In genomic region chr11:30424336-30424735, GRCh38 we compare ENCODE assay signal across 14 cellular contexts.
"Had no signal": no experiment of that assay in that cellular context is flagged by ENCODE, and none has a peak within 500 bp of the region (broad histone marks: within the 10 kb centered on the region; RNA-seq: fewer than 3 reads in every experiment).

No MANE protein-coding gene starts in this region.

- H3K4me1 ChIP-seq: adrenal gland, foreskin keratinocyte had no signal

- H3K9me3 ChIP-seq: adrenal gland, thoracic aorta had no signal

- H3K27ac ChIP-seq: adrenal gland, foreskin keratinocyte, thoracic aorta had no signal

- DNase-seq: activated CD4-positive, alpha-beta T cell treated with anti-CD3 and anti-CD28 coated beads, Interleukin-2, amount 50 U/mL, for 48 hours; activated gamma-delta T cell treated with Interleukin-2 at 50 U/mL for 16 hours; activated T-cell treated with anti-CD3 and anti-CD28 coated beads for 4 hours; adrenal gland; effector memory CD8-positive, alpha-beta T cell; occipital lobe; posterior cingulate gyrus; small intestine; stimulated activated CD4-positive, alpha-beta T cell treated with anti-CD3 and anti-CD28 coated beads, Interleukin-4, amount 100 ng/mL, for 24 hours had no signal

- H3K27me3 ChIP-seq: adrenal gland had no signal

- ATAC-seq: activated naive CD4-positive, alpha-beta T cell treated with anti-CD3 and anti-CD28 coated beads, Interleukin-2, amount 50 U/mL, for 72 hours; effector memory CD8-positive, alpha-beta T cell; foreskin keratinocyte; natural killer cell treated with Interleukin-12 subunit alpha and Interleukin-12 subunit beta and Interleukin-15 and Interleukin-18, amount 100 ng/mL, for 72 hours; stimulated activated memory B cell treated with anti-CD40 and anti-IgM and Interleukin-4, amounts not matched to agents 10 μg/mL and 1 μg/mL and 100 μg/mL, for 72 hours had no signal

- H3K36me3 ChIP-seq: adrenal gland, thoracic aorta had no signal

- H3K4me3 ChIP-seq: adrenal gland, thoracic aorta had no signal
